Comparison of ENCODE assay signal across 20 cellular contexts in the genomic region with DNA sequence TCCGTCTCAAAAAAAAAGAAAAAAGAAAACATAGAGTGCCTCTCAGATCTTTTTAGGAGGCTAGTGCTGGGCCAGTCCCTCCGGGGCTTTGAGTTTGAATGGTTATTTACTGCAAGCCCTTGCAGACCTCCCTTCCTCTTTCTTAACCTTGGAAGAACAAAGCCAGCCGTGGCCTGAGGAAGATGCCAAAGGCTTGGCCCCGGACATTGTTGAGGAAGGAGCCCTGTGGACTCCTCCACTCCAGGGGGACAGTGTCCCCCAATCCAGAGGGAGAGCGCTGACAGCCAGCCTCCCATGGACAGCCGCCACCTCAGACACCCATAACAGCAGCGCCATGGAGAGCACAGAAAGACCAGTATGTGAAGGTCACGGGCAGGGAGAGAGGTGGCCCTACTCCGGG. TPM values are rescaled to one million over a fixed set of nuclear protein-coding genes. Genes with fewer than 3 reads are reported as not detected.
DNase-seq lines count a peak whose midpoint lies in the region; ATAC-seq, FAIRE-seq and TF ChIP-seq lines count a peak whose summit lies in the region.
"Had no signal": no experiment of that assay in that cellular context is flagged by ENCODE, and none has a peak within 500 bp of the region (broad histone marks: within the 10 kb centered on the region; RNA-seq: fewer than 3 reads in every experiment).

No MANE protein-coding gene starts in this region.

- no peak for TF ChIP-seq POLR2A in K562 (conservative IDR thresholded peaks at IDR 0.05)
- TF ChIP-seq POLR2A in stomach (IDR thresholded peaks at IDR 0.05): no peak

- no peaks in the 10 kb centered on the region for H3K9me2 ChIP-seq in MM.1S (replicated peaks; ENCODE audit: insufficient read depth, low read length)

- H2AFZ ChIP-seq in K562 (ENCODE audit: low read depth, low read length): peak overlapping the region; percentile 40; the same call in 1 of the 2 replicates
- H2AFZ ChIP-seq in MM.1S (ENCODE audit: low read length): no peak overlapping the region

- CTCF ChIA-PET in K562 (lab: Yijun Ruan, JAX; ENCODE audit: low intra/inter-chr PET ratio): no interaction called here

- TF ChIP-seq RAD21 in K562 (CRISPR knock-in tag; conservative IDR thresholded peaks at IDR 0.05 in 1 of 2, IDR thresholded peaks at IDR 0.05 in 1 of 2): no peak

- TF ChIP-seq EP300 in K562 (IDR thresholded peaks at IDR 0.05; ENCODE audit: low read length): no peak
- no peak for TF ChIP-seq EP300 in stomach (IDR thresholded peaks at IDR 0.05)

- H3K9ac ChIP-seq in K562 (ENCODE audit: insufficient read depth in 1 of 2, low read depth in 2 of 2, low read length in 2 of 2) (peak overlapping the region in 1 of 2 experiments; percentile 52; a peak in 1 of 4 replicates), MM.1S (ENCODE audit: low read length) (no peak overlapping the region)
- H3K9ac ChIP-seq: KMS-11 had no signal

- DNase-seq in Right ventricle myocardium inferior (ENCODE audit: missing footprints) (no peak), left ventricle myocardium superior (no peak), NOMO-1 treated with DMSO at 0.1 percent for 48 hours (lab: John Stamatoyannopoulos, UW; ENCODE audit: unreplicated experiment) (peak; percentile 15), K562 (ENCODE audit: extremely low read depth in 1 of 4, low spot score in 3 of 4) (no peak), upper lobe of right lung (no peak), NK-92 (lab: John Stamatoyannopoulos, UW; ENCODE audit: unreplicated experiment) (no peak), stomach (no peak), MM.1S (no peak)
- DNase-seq: DMS 273 treated with DMSO at 0.1 percent for 48 hours; HFFc6; NCI-H187 treated with DMSO at 0.1 percent for 48 hours; NCI-H526 treated with DMSO at 0.1 percent for 48 hours; NK-92 treated with Interleukin-12 subunit alpha and Interleukin-12 subunit beta, amount 100 ng/mL, for 24 hours had no signal

- no TSS peak for BruUV-seq in K562 (replicated peaks; lab: Mats Ljungman, UMichigan)

- 7% methylated on average over 9 of the region's 9 CpGs for WGBS in K562 (ENCODE audit: insufficient coverage, low coverage, missing lambda C conversion rate)
- WGBS in stomach, 5 donors: 74 to 81% (median 79%) methylated on average over 9 of the region's 9 CpGs

- H3F3A ChIP-seq in MM.1S (ENCODE audit: insufficient read depth, low read length): no peaks in the 10 kb centered on the region

- no peaks in the 10 kb centered on the region for H3K9me1 ChIP-seq in K562 (ENCODE audit: control insufficient read depth, insufficient read depth, low read length)

- ATAC-seq in Right ventricle myocardium inferior (peak; percentile 12), left ventricle myocardium superior (no peak), K562 (peak; percentile 45), upper lobe of right lung (peak; percentile 5)
- ATAC-seq: SK-N-SH treated with all-trans-retinoic acid at 6 μM for 48 hours had no signal

- H3K9me3 ChIP-seq in K562 (replicated peaks; ENCODE audit: control insufficient read depth, insufficient read depth, low read depth, low read length) (no peaks in the 10 kb centered on the region), upper lobe of right lung (no peaks in the 10 kb centered on the region), stomach (no peaks in the 10 kb centered on the region), MM.1S (replicated peaks; ENCODE audit: insufficient read depth, low read length) (no peaks in the 10 kb centered on the region)

- H3K27ac ChIP-seq in K562 (ENCODE audit: extremely low read depth, low read depth, low read length) (no peak overlapping the region), upper lobe of right lung (no peak overlapping the region), stomach (peak overlapping the region in 2 of 5 donors; percentile 7 to 26), MM.1S (ENCODE audit: low read length) (no peak overlapping the region)
- H3K27ac ChIP-seq: C4-2B, KMS-11 had no signal

- POLR2A ChIA-PET in K562 (lab: Yijun Ruan, JAX): interaction anchor here (1.5 to 1.7 kb wide), 3 partner anchors 9 to 24 kb away, joined by 4 to 7 read pairs (median 4); no protein-coding TSS in a partner anchor

- no peak overlapping the region for H3K4me3 ChIP-seq in K562
- no peak overlapping the region for H3K4me3 ChIP-seq in upper lobe of right lung
- H3K4me3 ChIP-seq in stomach: no peak overlapping the region
- H3K4me3 ChIP-seq in MM.1S (ENCODE audit: low read length): no peak overlapping the region

- peaks cover 17% of the 10 kb centered on the region in 2 experiments; a peak in 4 of 5 replicates for H3K4me1 ChIP-seq in K562 (replicated peaks in 1 of 2; ENCODE audit: control insufficient read depth in 2 of 2, insufficient read depth in 2 of 2, low read length in 2 of 2)
- peaks cover 4% of the 10 kb centered on the region for H3K4me1 ChIP-seq in upper lobe of right lung
- H3K4me1 ChIP-seq in stomach: peaks cover 5 to 32% (median 10%) of the 10 kb centered on the region in 4 donors
- 0 out of 2 replicates have a peak, but pooled peaks cover 3% of the 10 kb centered on the region for H3K4me1 ChIP-seq in MM.1S (ENCODE audit: low read length)

- H4K20me1 ChIP-seq in K562 (replicated peaks; ENCODE audit: control insufficient read depth, insufficient read depth, low read length) (no peaks in the 10 kb centered on the region; the same call in 1 of the 2 replicates), MM.1S (ENCODE audit: insufficient read depth, low read length) (no peaks in the 10 kb centered on the region)

- TF ChIP-seq CTCF in K562 (IDR thresholded peaks at IDR 0.05 in 2 of 3, conservative IDR thresholded peaks at IDR 0.05 in 1 of 3; ENCODE audit: insufficient read depth in 2 of 3, low read depth in 1 of 3, low read length in 3 of 3) (no peak), upper lobe of right lung (IDR thresholded peaks at IDR 0.05) (no peak), stomach (IDR thresholded peaks at IDR 0.05) (no peak), MM.1S (IDR thresholded peaks at IDR 0.05; ENCODE audit: low read length) (no peak)

- H3K36me3 ChIP-seq in K562 (ENCODE audit: control insufficient read depth, insufficient read depth, low read length) (no peaks in the 10 kb centered on the region), upper lobe of right lung (no peaks in the 10 kb centered on the region), stomach (no peaks in the 10 kb centered on the region), MM.1S (replicated peaks; ENCODE audit: insufficient read depth, low read length) (no peaks in the 10 kb centered on the region)

- intact Hi-C loops in Right ventricle myocardium inferior (cut with DNase I) (no loop called here), left ventricle myocardium superior (cut with micrococcal nuclease) (no loop called here), K562 (cut with micrococcal nuclease) (no loop called here), upper lobe of right lung (cut with DNase I) (no loop called here), stomach (cut with DNase I; ENCODE audit: low total_unique reads) (no loop called here)

- H3K79me2 ChIP-seq in K562 (ENCODE audit: control insufficient read depth, insufficient read depth, low read length) (no peaks in the 10 kb centered on the region), MM.1S (ENCODE audit: low read length) (peaks cover 33% of the 10 kb centered on the region)

- H3K4me2 ChIP-seq in K562 (ENCODE audit: insufficient read depth, low read length): peak overlapping the region; percentile 30; the same call in 1 of the 2 replicates
- H3K4me2 ChIP-seq in MM.1S (ENCODE audit: low read depth, low read length): no peak overlapping the region
- H3K4me2 ChIP-seq: KMS-11 had no signal

- in situ Hi-C loops in K562 (cut with MboI): no loop called here

- no peak for FAIRE-seq in K562 (lab: Jason Lieb, UNC)
- FAIRE-seq: A204.1, GM19239, H54 had no signal

- peaks cover 42 to 62% of the 10 kb centered on the region in 2 experiments for H3K27me3 ChIP-seq in K562 (ENCODE audit: control insufficient read depth in 2 of 2, insufficient read depth in 2 of 2, low read length in 2 of 2)
- peaks cover 40% of the 10 kb centered on the region for H3K27me3 ChIP-seq in upper lobe of right lung
- H3K27me3 ChIP-seq in stomach: peaks cover 0 to 10% (median 5%) of the 10 kb centered on the region in 3 donors
- no peaks in the 10 kb centered on the region for H3K27me3 ChIP-seq in MM.1S (replicated peaks; ENCODE audit: insufficient read depth, low read length)

RNA-seq across cellular contexts. Expression of gene TSPAN33, which starts 5.0 kb away (rescaled TPM):
- 14.9 TPM for total RNA-seq in Right ventricle myocardium inferior
- total RNA-seq in left ventricle myocardium superior: 15.1 TPM
- 1.5 and 3.2 TPM in 2 replicates for total RNA-seq in K562 (2011; cell fraction: chromatin; rRNA removed; ENCODE audit: low replicate concordance)
- 1.3 and 3.2 TPM in 2 replicates for total RNA-seq in K562 (2011; cell fraction: nucleolus; rRNA removed)
- 2.9 and 3.9 TPM in 2 replicates for total RNA-seq in K562 (2011; cell fraction: nucleoplasm; rRNA removed)
- total RNA-seq in K562 (2014; rRNA removed): 0.20 and 0.23 TPM in 2 replicates
- 0.19 and 0.25 TPM in 2 replicates for total RNA-seq in K562 (2014; rRNA removed; fragmentation: Illumina TruSeq; extraction: Trizol)
- total RNA-seq in K562 (2015; rRNA removed; fragmentation: Illumina TruSeq; extraction: Trizol): not detected in 2 replicates
- total RNA-seq in K562 (2021): 0.27 and 0.76 TPM in 2 replicates
- 1.2 and 1.5 TPM in 2 replicates for polyA plus RNA-seq in K562 (2011; rRNA removed)
- polyA plus RNA-seq in K562 (2011; cell fraction: cytosol; rRNA removed): 1.6 and 1.7 TPM in 2 replicates
- 1.3 and 1.6 TPM in 2 replicates for polyA plus RNA-seq in K562 (2011; cell fraction: nucleus; rRNA removed)
- 0.16 and 0.30 TPM in 2 replicates for polyA plus RNA-seq in K562 (2012)
- 0.21 and 0.42 TPM in 2 replicates for polyA plus RNA-seq in K562 (2014; fragmentation: Illumina TruSeq; extraction: Trizol)
- under 1 TPM in 1 of 2 experiments, not detected in 1; 0.03 TPM for polyA plus RNA-seq in K562 (2014; fragmentation: Nextera tagmentation; extraction: Ambion mirVana)
- 0.19 TPM in 1 of 2 replicates, not detected in the other for polyA plus RNA-seq in K562 (2014; rRNA removed)
- polyA minus RNA-seq in K562 (2011; rRNA and poly(A)+ RNA removed): 1.1 and 1.6 TPM in 2 replicates
- 1.2 and 1.3 TPM in 2 replicates for polyA minus RNA-seq in K562 (2011; cell fraction: cytosol; rRNA and poly(A)+ RNA removed)
- 0.54 and 1.2 TPM in 2 replicates for polyA minus RNA-seq in K562 (2011; cell fraction: nucleus; rRNA and poly(A)+ RNA removed)
- 6.2 TPM for total RNA-seq in upper lobe of right lung
- 10 to 100 TPM in 1 of 5 donors, 1 to 10 TPM in 4; 1.8 to 20.9 (median 8.4) TPM for total RNA-seq in stomach
- polyA plus RNA-seq in stomach: 10 to 100 TPM in 1 of 3 donors, 1 to 10 TPM in 2; 5.4 to 17.4 (median 9.5) TPM

RNA-seq across cellular contexts. Expression of gene SMO, which starts 38.9 kb away (rescaled TPM):
- total RNA-seq in Right ventricle myocardium inferior: 4.6 TPM
- 5.0 TPM for total RNA-seq in left ventricle myocardium superior
- 0.60 TPM in 1 of 2 replicates, not detected in the other for total RNA-seq in K562 (2011; cell fraction: chromatin; rRNA removed; ENCODE audit: low replicate concordance)
- total RNA-seq in K562 (2011; cell fraction: nucleolus; rRNA removed): 0.39 and 0.67 TPM in 2 replicates
- total RNA-seq in K562 (2011; cell fraction: nucleoplasm; rRNA removed): 1.2 TPM in 1 of 2 replicates, not detected in the other
- 0.05 TPM in 1 of 2 replicates, not detected in the other for total RNA-seq in K562 (2014; rRNA removed)
- total RNA-seq in K562 (2014; rRNA removed; fragmentation: Illumina TruSeq; extraction: Trizol): not detected in 2 replicates
- total RNA-seq in K562 (2015; rRNA removed; fragmentation: Illumina TruSeq; extraction: Trizol): not detected in 2 replicates
- total RNA-seq in K562 (2021): 0.07 and 0.13 TPM in 2 replicates
- 0.10 and 0.11 TPM in 2 replicates for polyA plus RNA-seq in K562 (2011; rRNA removed)
- 0.10 and 0.24 TPM in 2 replicates for polyA plus RNA-seq in K562 (2011; cell fraction: cytosol; rRNA removed)
- polyA plus RNA-seq in K562 (2011; cell fraction: nucleus; rRNA removed): 0.41 and 0.91 TPM in 2 replicates
- polyA plus RNA-seq in K562 (2012): not detected in 2 replicates
- not detected in 2 replicates for polyA plus RNA-seq in K562 (2014; fragmentation: Illumina TruSeq; extraction: Trizol)
- not detected for polyA plus RNA-seq in K562 (2014; fragmentation: Nextera tagmentation; extraction: Ambion mirVana)
- polyA plus RNA-seq in K562 (2014; rRNA removed): 0.11 TPM in 1 of 2 replicates, not detected in the other
- 0.07 and 0.24 TPM in 2 replicates for polyA minus RNA-seq in K562 (2011; rRNA and poly(A)+ RNA removed)
- polyA minus RNA-seq in K562 (2011; cell fraction: cytosol; rRNA and poly(A)+ RNA removed): not detected in 2 replicates
- 0.11 TPM in 1 of 2 replicates, not detected in the other for polyA minus RNA-seq in K562 (2011; cell fraction: nucleus; rRNA and poly(A)+ RNA removed)
- 4.0 TPM for total RNA-seq in upper lobe of right lung
- total RNA-seq in stomach: 10 to 100 TPM in 2 of 5 donors, 1 to 10 TPM in 3; 1.2 to 18.5 (median 5.7) TPM
- polyA plus RNA-seq in stomach: 1 to 10 TPM; 1.1 to 8.2 (median 3.2) TPM
- total RNA-seq: MCF 10A had no signal
